11 cellular contexts compared by ENCODE assay signal in genomic region chr1:154716012-154716411, GRCh38.
DNase-seq lines count a peak whose midpoint lies in the region; ATAC-seq, FAIRE-seq and TF ChIP-seq lines count a peak whose summit lies in the region.
"Had no signal": no experiment of that assay in that cellular context is flagged by ENCODE, and none has a peak within 500 bp of the region (broad histone marks: within the 10 kb centered on the region; RNA-seq: fewer than 3 reads in every experiment).

No MANE protein-coding gene starts in this region.

- intact Hi-C loops in right cardiac atrium (cut with DNase I), result no loop called here

- ATAC-seq in right cardiac atrium (peak; percentile 51 to 74), HG03039 (IDR thresholded peaks at IDR 0.05; ENCODE audit: unreplicated experiment) (no peak)

- no peaks in the 10 kb centered on the region for H3K9me3 ChIP-seq in HEK293 (ENCODE audit: control insufficient read depth, insufficient read depth, low read depth, low read length)
- no peaks in the 10 kb centered on the region for H3K9me3 ChIP-seq in right cardiac atrium (ENCODE audit: control insufficient read depth, low read length)
- no peaks in the 10 kb centered on the region for H3K9me3 ChIP-seq in small intestine (ENCODE audit: control insufficient read depth, low read depth)
- H3K9me3 ChIP-seq: adrenal gland, thyroid gland had no signal

- H3K4me3 Mint-ChIP-seq in activated CD4-positive, alpha-beta memory T cell treated with anti-CD3 and anti-CD28 coated beads, Interleukin-2, amount 10 ng/mL, durations not matched to agents 7 days and 5 days, result no peak overlapping the region

- no peaks in the 10 kb centered on the region for H3K9me3 Mint-ChIP-seq in activated CD4-positive, alpha-beta memory T cell treated with anti-CD3 and anti-CD28 coated beads, Interleukin-2, amount 10 ng/mL, durations not matched to agents 7 days and 5 days

- CTCF ChIA-PET in HEK293 (lab: Yijun Ruan, JAX), result interaction anchor here (0.6 to 1.6 kb wide), 6 partner anchors 46 to 534 kb away, joined by 3 to 6 read pairs (median 3); no protein-coding TSS in a partner anchor
- CTCF ChIA-PET in activated CD4-positive, alpha-beta memory T cell treated with anti-CD3 and anti-CD28 coated beads, Interleukin-2, amount 10 ng/mL, durations not matched to agents 7 days and 5 days (lab: Charles Lee), result interaction anchor here (1.4 kb wide), 1 partner anchor 17 kb away, joined by 4 read pairs; no protein-coding TSS in a partner anchor

- H3K4me3 ChIP-seq in HEK293 (ENCODE audit: low read depth, low read length) (no peak overlapping the region), right cardiac atrium (ENCODE audit: low read length) (no peak overlapping the region), small intestine (ENCODE audit: low read depth in 1 of 2, low read length in 2 of 2) (no peak overlapping the region)
- H3K4me3 ChIP-seq: adrenal gland, thyroid gland had no signal

- H3K27me3 Mint-ChIP-seq in activated CD4-positive, alpha-beta memory T cell treated with anti-CD3 and anti-CD28 coated beads, Interleukin-2, amount 10 ng/mL, durations not matched to agents 7 days and 5 days, result peaks cover 27% of the 10 kb centered on the region

- H3K27me3 ChIP-seq in right cardiac atrium (ENCODE audit: control insufficient read depth, insufficient read depth) (no peaks in the 10 kb centered on the region), small intestine (ENCODE audit: control insufficient read depth in 2 of 2, insufficient read depth in 2 of 2, low read length in 2 of 2) (no peaks in the 10 kb centered on the region)
- H3K27me3 ChIP-seq: adrenal gland, thyroid gland had no signal

- no peak overlapping the region for H3K27ac Mint-ChIP-seq in activated CD4-positive, alpha-beta memory T cell treated with anti-CD3 and anti-CD28 coated beads, Interleukin-2, amount 10 ng/mL, durations not matched to agents 7 days and 5 days

- peaks cover 0 to 5% of the 10 kb centered on the region in 2 experiments; a peak in 1 of 3 replicates for H3K36me3 ChIP-seq in HEK293 (ENCODE audit: control insufficient read depth in 2 of 2, insufficient read depth in 1 of 2, low read length in 2 of 2)
- H3K36me3 ChIP-seq in small intestine (ENCODE audit: control insufficient read depth in 2 of 2, insufficient read depth in 2 of 2, low read length in 2 of 2), result no peaks in the 10 kb centered on the region
- H3K36me3 ChIP-seq: adrenal gland, thyroid gland had no signal

- H3K27ac ChIP-seq in HEK293 (ENCODE audit: extremely low read depth, low read depth, low read length) (no peak overlapping the region), right cardiac atrium (ENCODE audit: low read length) (no peak overlapping the region), small intestine (ENCODE audit: low read depth in 1 of 2, low read length in 1 of 2) (no peak overlapping the region)
- H3K27ac ChIP-seq: thyroid gland had no signal

- H3K4me1 ChIP-seq in HEK293 (ENCODE audit: control insufficient read depth, insufficient read depth, low read length) (no peaks in the 10 kb centered on the region), right cardiac atrium (ENCODE audit: control insufficient read depth, insufficient read depth, low read length) (peaks cover 2% of the 10 kb centered on the region), small intestine (ENCODE audit: control insufficient read depth in 2 of 2, insufficient read depth in 1 of 2, low read depth in 1 of 2, low read length in 1 of 2) (no peaks in the 10 kb centered on the region)

- WGBS in right cardiac atrium, result 28% methylated on average over 2 of the region's 2 CpGs
- WGBS in small intestine, 3 donors, result 43 to 67% (median 64%) methylated on average over 2 of the region's 2 CpGs

- no peaks in the 10 kb centered on the region for H3K36me3 Mint-ChIP-seq in activated CD4-positive, alpha-beta memory T cell treated with anti-CD3 and anti-CD28 coated beads, Interleukin-2, amount 10 ng/mL, durations not matched to agents 7 days and 5 days (ENCODE audit: low read depth)

- POLR2A ChIA-PET in HEK293 (lab: Yijun Ruan, JAX), result no interaction called here
- POLR2A ChIA-PET in activated CD4-positive, alpha-beta memory T cell treated with anti-CD3 and anti-CD28 coated beads, Interleukin-2, amount 10 ng/mL, durations not matched to agents 7 days and 5 days (lab: Charles Lee), result no interaction called here

- FAIRE-seq in small intestine (lab: Jason Lieb, UNC), result no peak

- H3K4me1 Mint-ChIP-seq in activated CD4-positive, alpha-beta memory T cell treated with anti-CD3 and anti-CD28 coated beads, Interleukin-2, amount 10 ng/mL, durations not matched to agents 7 days and 5 days, result peaks cover 15% of the 10 kb centered on the region

- DNase-seq in AG08395 (ENCODE audit: low spot score), result peak; percentile 41
- DNase-seq in SKM-1 treated with dmso at 0.1 percent for 144 hours (lab: John Stamatoyannopoulos, UW; ENCODE audit: unreplicated experiment), result peak; percentile 88
- DNase-seq in right cardiac atrium, result no peak
- no peak for DNase-seq in dedifferentiated amniotic fluid mesenchymal stem cell (ENCODE audit: extremely low spot score)
- DNase-seq in small intestine, result no peak
- DNase-seq in activated CD4-positive, alpha-beta memory T cell treated with anti-CD3 and anti-CD28 coated beads, Interleukin-2, amount 10 ng/mL, durations not matched to agents 7 days and 5 days, result no peak
- DNase-seq: NCI-H2029, thyroid gland had no signal

- no peak for TF ChIP-seq CTCF in HEK293 (tag by site-specific recombination; IDR thresholded peaks at IDR 0.05)

TF ChIP-seq in HEK293, 187 proteins besides CTCF, POLR2A, EP300 and RAD21 (continues in another document):
- TF ChIP-seq ZNF324 (tag by site-specific recombination; IDR thresholded peaks at IDR 0.05) (no peak), ZBTB17 (tag by site-specific recombination; IDR thresholded peaks at IDR 0.05) (0 out of 2 replicates have a peak, but pooled peaks have one; percentile 28), ATF2 (tag by site-specific recombination; IDR thresholded peaks at IDR 0.05; ENCODE audit: low read depth) (no peak), BCL11B (tag by site-specific recombination; IDR thresholded peaks at IDR 0.05; ENCODE audit: low read depth) (no peak), ZNF692 (tag by site-specific recombination; IDR thresholded peaks at IDR 0.05) (no peak), ZNF792 (tag by site-specific recombination; IDR thresholded peaks at IDR 0.05) (no peak), ZNF610 (tag by site-specific recombination; IDR thresholded peaks at IDR 0.05; ENCODE audit: borderline replicate concordance) (no peak), ZNF394 (tag by site-specific recombination; IDR thresholded peaks at IDR 0.05; ENCODE audit: borderline replicate concordance) (no peak), ZNF645 (tag by site-specific recombination; IDR thresholded peaks at IDR 0.05) (no peak), ZNF341 (tag by site-specific recombination; IDR thresholded peaks at IDR 0.05; ENCODE audit: low read depth) (no peak), ZNF629 (tag by site-specific recombination; IDR thresholded peaks at IDR 0.05) (peak; percentile 10; the same call in 1 of the 2 replicates), ZNF157 (tag by site-specific recombination; IDR thresholded peaks at IDR 0.05) (no peak), ZNF114 (tag by site-specific recombination; IDR thresholded peaks at IDR 0.05) (no peak)

Comparison
In these comparisons a context has a peak if more than half of its experiments do, and no peak if none do; other contexts are left out.
1. DNase-seq: peak in AG08395 (single experiment) and SKM-1 treated with dmso at 0.1 percent for 144 hours (single experiment); none in right cardiac atrium (0 of 3), dedifferentiated amniotic fluid mesenchymal stem cell (single experiment), small intestine (single experiment) and activated CD4-positive, alpha-beta memory T cell treated with anti-CD3 and anti-CD28 coated beads, Interleukin-2, amount 10 ng/mL, durations not matched to agents 7 days and 5 days (single experiment).